Comparison of ENCODE assay signal across 8 cellular contexts in the genomic region with DNA sequence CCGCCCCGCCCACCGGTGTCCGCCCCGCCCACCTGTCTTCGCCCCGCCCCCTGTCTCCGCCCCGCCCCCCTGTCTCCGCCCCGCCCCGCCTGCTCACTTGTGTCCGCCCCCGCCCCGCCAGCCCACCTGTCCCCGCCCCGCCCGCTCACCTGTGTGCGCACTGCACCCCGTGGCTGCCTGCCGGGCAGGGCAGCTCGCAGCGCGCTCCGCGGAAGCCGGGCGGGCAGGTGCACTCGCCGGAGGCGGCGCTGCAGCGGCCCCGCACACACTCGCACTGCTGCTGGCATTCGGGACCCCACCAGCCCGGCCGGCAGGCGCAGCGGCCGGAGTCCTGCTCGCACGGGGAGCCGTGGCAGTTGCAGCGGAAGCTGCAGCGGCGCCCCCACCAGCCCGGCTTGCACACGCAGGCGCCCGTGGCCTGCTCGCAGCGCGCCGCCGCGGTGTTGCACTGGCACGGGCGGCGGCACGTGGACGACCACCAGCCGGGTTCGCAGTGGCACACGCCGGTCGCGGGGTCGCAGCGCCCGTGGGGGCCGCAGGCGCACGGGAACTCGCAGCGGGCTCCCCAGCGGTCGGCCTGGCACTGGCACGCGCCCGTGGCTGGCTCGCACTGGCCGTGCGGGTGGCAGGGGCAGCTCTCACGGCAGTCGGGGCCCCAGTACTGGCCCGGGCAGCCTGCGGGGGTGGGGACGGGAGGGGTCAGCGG. TPM values are rescaled to one million over a fixed set of nuclear protein-coding genes. Genes with fewer than 3 reads are reported as not detected.
DNase-seq lines count a peak whose midpoint lies in the region; ATAC-seq, FAIRE-seq and TF ChIP-seq lines count a peak whose summit lies in the region.

No MANE protein-coding gene starts in this region.

- H3K27me3 Mint-ChIP-seq in activated CD8-positive, alpha-beta memory T cell treated with anti-CD3 and anti-CD28 coated beads, Interleukin-2, amount 10 ng/mL, durations not matched to agents 7 days and 5 days = no peaks in the 10 kb centered on the region

- H3K36me3 ChIP-seq in esophagus (ENCODE audit: control insufficient read depth in 2 of 2, insufficient read depth in 2 of 2, low read length in 1 of 2) (peaks cover 0 to 3% of the 10 kb centered on the region in 2 donors), neural cell (ENCODE audit: insufficient read depth, low read length) (no peaks in the 10 kb centered on the region), WERI-Rb-1 (0 out of 2 replicates have a peak, but pooled peaks cover 2% of the 10 kb centered on the region)

- CTCF ChIA-PET in activated CD8-positive, alpha-beta memory T cell treated with anti-CD3 and anti-CD28 coated beads, Interleukin-2, amount 10 ng/mL, durations not matched to agents 7 days and 5 days (lab: Charles Lee) = interaction anchor here (3.2 kb wide), 1 partner anchor 14 kb away, joined by 17 read pairs; no protein-coding TSS in a partner anchor

- no peak overlapping the region for H3K4me3 Mint-ChIP-seq in activated CD8-positive, alpha-beta memory T cell treated with anti-CD3 and anti-CD28 coated beads, Interleukin-2, amount 10 ng/mL, durations not matched to agents 7 days and 5 days

- no peaks in the 10 kb centered on the region for H3K9me2 ChIP-seq in neural cell (ENCODE audit: insufficient read depth, low read length)

- no peak for TF ChIP-seq EP300 in neural cell (conservative IDR thresholded peaks at IDR 0.05; ENCODE audit: poor library complexity, severe bottlenecking)

- ATAC-seq in activated CD8-positive, alpha-beta memory T cell treated with anti-CD3 and anti-CD28 coated beads, Interleukin-2, amount 10 ng/mL, durations not matched to agents 7 days and 5 days = peak; percentile 61
- ATAC-seq in GM18511 (IDR thresholded peaks at IDR 0.05; ENCODE audit: unreplicated experiment) = no peak

- no peak overlapping the region for H2AFZ ChIP-seq in neural cell (ENCODE audit: low read depth, low read length)

- H3F3A ChIP-seq in neural cell (ENCODE audit: insufficient read depth, low read length, poor library complexity, severe bottlenecking) = no peaks in the 10 kb centered on the region

- H3K4me2 ChIP-seq in neural cell (ENCODE audit: low read length) = no peak overlapping the region

- no peaks in the 10 kb centered on the region for H3K27me3 ChIP-seq in esophagus (ENCODE audit: control insufficient read depth in 1 of 2, insufficient read depth in 2 of 2, low read length in 2 of 2)
- H3K27me3 ChIP-seq in neural cell (ENCODE audit: insufficient read depth, low read depth, low read length) = peaks cover 11% of the 10 kb centered on the region
- H3K27me3 ChIP-seq in WERI-Rb-1 (ENCODE audit: insufficient read depth, low read depth, severe bottlenecking) = no peaks in the 10 kb centered on the region

- peak; percentile 46 for TF ChIP-seq CTCF in neural cell (IDR thresholded peaks at IDR 0.05; ENCODE audit: poor library complexity, severe bottlenecking)
- TF ChIP-seq CTCF in WERI-Rb-1 (IDR thresholded peaks at IDR 0.05; ENCODE audit: low read depth, low read length) = no peak

- no peak for FAIRE-seq in RCC 7860 (lab: Jason Lieb, UNC)

- no peak overlapping the region for H3K9ac ChIP-seq in neural cell (ENCODE audit: low read length)

- H3K9me3 ChIP-seq in esophagus (ENCODE audit: control insufficient read depth in 2 of 2, insufficient read depth in 1 of 2, low read depth in 1 of 2, low read length in 1 of 2) = no peaks in the 10 kb centered on the region
- no peaks in the 10 kb centered on the region for H3K9me3 ChIP-seq in neural cell (ENCODE audit: low read length)
- no peaks in the 10 kb centered on the region for H3K9me3 ChIP-seq in WERI-Rb-1 (ENCODE audit: severe bottlenecking)

- H3K79me2 ChIP-seq in neural cell (replicated peaks; ENCODE audit: insufficient read depth, low read length) = no peaks in the 10 kb centered on the region

- peaks cover 4 to 16% of the 10 kb centered on the region in 2 donors for H3K4me1 ChIP-seq in esophagus (ENCODE audit: control insufficient read depth in 2 of 2, insufficient read depth in 2 of 2, low read length in 1 of 2)

- H3K4me1 Mint-ChIP-seq in activated CD8-positive, alpha-beta memory T cell treated with anti-CD3 and anti-CD28 coated beads, Interleukin-2, amount 10 ng/mL, durations not matched to agents 7 days and 5 days = peaks cover 18% of the 10 kb centered on the region

- H4K20me1 ChIP-seq in neural cell (ENCODE audit: insufficient read depth) = no peaks in the 10 kb centered on the region

- DNase-seq in ELF-1 (ENCODE audit: low read depth, low spot score) (peak; percentile 70), LoVo (ENCODE audit: low spot score) (peak; percentile 61), RCC 7860 (ENCODE audit: low spot score) (no peak), WERI-Rb-1 (no peak)
- peak; percentile 59 for DNase-seq in activated CD8-positive, alpha-beta memory T cell treated with anti-CD3 and anti-CD28 coated beads, Interleukin-2, amount 10 ng/mL, durations not matched to agents 7 days and 5 days

- no peak for TF ChIP-seq RAD21 in neural cell (conservative IDR thresholded peaks at IDR 0.05)

- 2% methylated on average over 55 to 80 of the region's 90 CpGs for WGBS in esophagus, 2 donors

- H3K27ac ChIP-seq in esophagus (ENCODE audit: low read depth in 2 of 2, low read length in 1 of 2) (peak overlapping the region in 1 of 2 donors; percentile 27), neural cell (ENCODE audit: low read length) (no peak overlapping the region), WERI-Rb-1 (no peak overlapping the region)

- no peaks in the 10 kb centered on the region for H3K36me3 Mint-ChIP-seq in activated CD8-positive, alpha-beta memory T cell treated with anti-CD3 and anti-CD28 coated beads, Interleukin-2, amount 10 ng/mL, durations not matched to agents 7 days and 5 days

- H3K9me3 Mint-ChIP-seq in activated CD8-positive, alpha-beta memory T cell treated with anti-CD3 and anti-CD28 coated beads, Interleukin-2, amount 10 ng/mL, durations not matched to agents 7 days and 5 days (ENCODE audit: low read depth) = no peaks in the 10 kb centered on the region

- H3K4me3 ChIP-seq in esophagus (ENCODE audit: low read depth in 1 of 2, low read length in 2 of 2) (peak overlapping the region; percentile 39 to 43), neural cell (ENCODE audit: low read length) (no peak overlapping the region), WERI-Rb-1 (ENCODE audit: low read depth, low read length) (no peak overlapping the region)

- H3K27ac Mint-ChIP-seq in activated CD8-positive, alpha-beta memory T cell treated with anti-CD3 and anti-CD28 coated beads, Interleukin-2, amount 10 ng/mL, durations not matched to agents 7 days and 5 days = no peak overlapping the region

TF ChIP-seq in neural cell, 6 proteins besides CTCF, POLR2A, EP300 and RAD21:
- TF ChIP-seq MXI1 (conservative IDR thresholded peaks at IDR 0.05; ENCODE audit: poor library complexity, severe bottlenecking) = peak; percentile 35
- TF ChIP-seq, protein P1, sequence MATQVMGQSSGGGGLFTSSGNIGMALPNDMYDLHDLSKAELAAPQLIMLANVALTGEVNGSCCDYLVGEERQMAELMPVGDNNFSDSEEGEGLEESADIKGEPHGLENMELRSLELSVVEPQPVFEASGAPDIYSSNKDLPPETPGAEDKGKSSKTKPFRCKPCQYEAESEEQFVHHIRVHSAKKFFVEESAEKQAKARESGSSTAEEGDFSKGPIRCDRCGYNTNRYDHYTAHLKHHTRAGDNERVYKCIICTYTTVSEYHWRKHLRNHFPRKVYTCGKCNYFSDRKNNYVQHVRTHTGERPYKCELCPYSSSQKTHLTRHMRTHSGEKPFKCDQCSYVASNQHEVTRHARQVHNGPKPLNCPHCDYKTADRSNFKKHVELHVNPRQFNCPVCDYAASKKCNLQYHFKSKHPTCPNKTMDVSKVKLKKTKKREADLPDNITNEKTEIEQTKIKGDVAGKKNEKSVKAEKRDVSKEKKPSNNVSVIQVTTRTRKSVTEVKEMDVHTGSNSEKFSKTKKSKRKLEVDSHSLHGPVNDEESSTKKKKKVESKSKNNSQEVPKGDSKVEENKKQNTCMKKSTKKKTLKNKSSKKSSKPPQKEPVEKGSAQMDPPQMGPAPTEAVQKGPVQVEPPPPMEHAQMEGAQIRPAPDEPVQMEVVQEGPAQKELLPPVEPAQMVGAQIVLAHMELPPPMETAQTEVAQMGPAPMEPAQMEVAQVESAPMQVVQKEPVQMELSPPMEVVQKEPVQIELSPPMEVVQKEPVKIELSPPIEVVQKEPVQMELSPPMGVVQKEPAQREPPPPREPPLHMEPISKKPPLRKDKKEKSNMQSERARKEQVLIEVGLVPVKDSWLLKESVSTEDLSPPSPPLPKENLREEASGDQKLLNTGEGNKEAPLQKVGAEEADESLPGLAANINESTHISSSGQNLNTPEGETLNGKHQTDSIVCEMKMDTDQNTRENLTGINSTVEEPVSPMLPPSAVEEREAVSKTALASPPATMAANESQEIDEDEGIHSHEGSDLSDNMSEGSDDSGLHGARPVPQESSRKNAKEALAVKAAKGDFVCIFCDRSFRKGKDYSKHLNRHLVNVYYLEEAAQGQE (IDR thresholded peaks at IDR 0.05; ENCODE audit: borderline replicate concordance) = no peak
TF ChIP-seq in neural cell: peak in this region for 1.

RNA-seq across cellular contexts. Expression of gene SCARF1, which starts 2.1 kb away (rescaled TPM):
- total RNA-seq in activated CD8-positive, alpha-beta memory T cell treated with anti-CD3 and anti-CD28 coated beads, Interleukin-2, amount 10 ng/mL, durations not matched to agents 7 days and 5 days = 1 to 10 TPM in 1 of 2 experiments, under 1 TPM in 1; 0.70 to 2.0 TPM
- polyA plus RNA-seq in esophagus = 1 to 10 TPM; 2.8 TPM
- polyA plus RNA-seq in neural cell = 3.0 and 5.4 TPM in 2 replicates
- 0.73 and 1.2 TPM in 2 replicates for polyA minus RNA-seq in neural cell

RNA-seq across cellular contexts. Expression of gene RILP, which starts 6.2 kb away (rescaled TPM):
- 1 to 10 TPM; 4.8 to 6.9 TPM for total RNA-seq in activated CD8-positive, alpha-beta memory T cell treated with anti-CD3 and anti-CD28 coated beads, Interleukin-2, amount 10 ng/mL, durations not matched to agents 7 days and 5 days
- polyA plus RNA-seq in esophagus (1 to 10 TPM; 4.6 to 6.0 TPM), neural cell (7.5 and 14.9 TPM in 2 replicates)
- polyA minus RNA-seq in neural cell = 1.2 and 2.7 TPM in 2 replicates

RNA-seq across cellular contexts. Expression of gene SLC43A2, which starts 14.8 kb away (rescaled TPM):
- total RNA-seq in activated CD8-positive, alpha-beta memory T cell treated with anti-CD3 and anti-CD28 coated beads, Interleukin-2, amount 10 ng/mL, durations not matched to agents 7 days and 5 days = 1 to 10 TPM in 1 of 2 experiments, under 1 TPM in 1; 0.55 to 1.3 TPM
- polyA plus RNA-seq in esophagus (1 to 10 TPM; 2.1 to 2.2 TPM), neural cell (60.1 and 69.0 TPM in 2 replicates)
- 97.8 and 108 TPM in 2 replicates for polyA minus RNA-seq in neural cell

RNA-seq across cellular contexts. Expression of gene PRPF8, which starts 41.2 kb away (rescaled TPM):
- total RNA-seq in activated CD8-positive, alpha-beta memory T cell treated with anti-CD3 and anti-CD28 coated beads, Interleukin-2, amount 10 ng/mL, durations not matched to agents 7 days and 5 days = 100 to 1,000 TPM; 324 to 358 TPM
- polyA plus RNA-seq in esophagus = 10 to 100 TPM; 74.5 to 82.1 TPM
- 43.9 and 56.9 TPM in 2 replicates for polyA plus RNA-seq in neural cell
- 149 and 158 TPM in 2 replicates for polyA minus RNA-seq in neural cell

Comparison
In these comparisons a context has a peak if more than half of its experiments do, and no peak if none do; other contexts are left out.
1. DNase-seq: peak in ELF-1 (single experiment), LoVo (single experiment) and activated CD8-positive, alpha-beta memory T cell treated with anti-CD3 and anti-CD28 coated beads, Interleukin-2, amount 10 ng/mL, durations not matched to agents 7 days and 5 days (single experiment); none in RCC 7860 (single experiment) and WERI-Rb-1 (single experiment).
2. H3K4me3 ChIP-seq: peak in esophagus (2 of 2); none in neural cell (single experiment) and WERI-Rb-1 (single experiment).
3. RNA of gene SLC43A2, which starts 14.8 kb away (polyA plus RNA-seq): 60.1 to 69.0 TPM in neural cell; 2.1 to 2.2 TPM in esophagus; every median in the first group is over 10 times any median in the second.